ENCODE assay signal across 14 cellular contexts in genomic region chr14:80930095-80930494, GRCh38. TPM values are rescaled to one million over a fixed set of nuclear protein-coding genes. Genes with fewer than 3 reads are reported as not detected.
DNase-seq lines count a peak whose midpoint lies in the region; ATAC-seq and TF ChIP-seq lines count a peak whose summit lies in the region.
"Had no signal": no experiment of that assay in that cellular context is flagged by ENCODE, and none has a peak within 500 bp of the region (broad histone marks: within the 10 kb centered on the region; RNA-seq: fewer than 3 reads in every experiment).

No MANE protein-coding gene starts in this region.

- H3K4me3 Mint-ChIP-seq in CD8-positive, alpha-beta memory T cell, result peak overlapping the region in 6 of 7 donors; percentile 65 to 82 (median 68)
- H3K4me3 Mint-ChIP-seq in progenitor cell of endocrine pancreas (ENCODE audit: low read depth), result no peak overlapping the region
- no peak overlapping the region for H3K4me3 Mint-ChIP-seq in chondrocyte (ENCODE audit: unreplicated experiment)

- H3K4me1 Mint-ChIP-seq in CD8-positive, alpha-beta memory T cell, result peaks cover 42 to 79% (median 72%) of the 10 kb centered on the region in 3 donors
- H3K4me1 Mint-ChIP-seq in progenitor cell of endocrine pancreas (ENCODE audit: low read depth) (peaks cover 4% of the 10 kb centered on the region), chondrocyte (ENCODE audit: low read depth) (peaks cover 9% of the 10 kb centered on the region)

- H3K9me3 ChIP-seq in CD8-positive, alpha-beta memory T cell (ENCODE audit: low read length), result no peaks in the 10 kb centered on the region
- no peaks in the 10 kb centered on the region; the same call in 1 of the 2 replicates for H3K9me3 ChIP-seq in SJCRH30 (replicated peaks)
- H3K9me3 ChIP-seq: adrenal gland, Caco-2 had no signal

- peak overlapping the region; percentile 33 for H3K27ac ChIP-seq in CD8-positive, alpha-beta memory T cell (ENCODE audit: low read depth, low read length)
- H3K27ac ChIP-seq in SJCRH30, result peak overlapping the region; percentile 77
- H3K27ac ChIP-seq: adrenal gland, coronary artery had no signal

- no peaks in the 10 kb centered on the region for H3K27me3 ChIP-seq in CD8-positive, alpha-beta memory T cell (ENCODE audit: insufficient read depth, low read length, poor library complexity, severe bottlenecking)
- H3K27me3 ChIP-seq in SJCRH30, result no peaks in the 10 kb centered on the region
- H3K27me3 ChIP-seq: adrenal gland had no signal

- H3K4me3 ChIP-seq in CD8-positive, alpha-beta memory T cell (ENCODE audit: low read length), result no peak overlapping the region
- no peak overlapping the region for H3K4me3 ChIP-seq in SJCRH30
- H3K4me3 ChIP-seq: adrenal gland, coronary artery, smooth muscle cell had no signal

- H3K4me1 ChIP-seq in CD8-positive, alpha-beta memory T cell (ENCODE audit: insufficient read depth, low read length), result peaks cover 24% of the 10 kb centered on the region
- H3K4me1 ChIP-seq in SJCRH30, result peaks cover 21% of the 10 kb centered on the region
- H3K4me1 ChIP-seq: adrenal gland, Caco-2 had no signal

- TF ChIP-seq CTCF in progenitor cell of endocrine pancreas (IDR thresholded peaks at IDR 0.05; ENCODE audit: unreplicated experiment) (no peak), chondrocyte (IDR thresholded peaks at IDR 0.05) (no peak)

- no peak for DNase-seq in CD8-positive, alpha-beta memory T cell
- DNase-seq in SJCRH30 (no peak), erythroblast (lab: John Stamatoyannopoulos, UW) (peak; percentile 58 to 82), progenitor cell of endocrine pancreas (ENCODE audit: low spot score, unreplicated experiment) (no peak), AG08396 (ENCODE audit: low spot score) (no peak), chondrocyte (ENCODE audit: low spot score) (no peak)
- DNase-seq: activated CD4-positive, alpha-beta T cell treated with anti-CD3 and anti-CD28 coated beads for 48 hours; adrenal gland; Caco-2 had no signal

- no peaks in the 10 kb centered on the region for H3K36me3 ChIP-seq in CD8-positive, alpha-beta memory T cell (ENCODE audit: insufficient read depth, low read length)
- no peaks in the 10 kb centered on the region for H3K36me3 ChIP-seq in SJCRH30
- H3K36me3 ChIP-seq: adrenal gland had no signal

- TF ChIP-seq POLR2A in erythroblast (IDR thresholded peaks at IDR 0.05; ENCODE audit: low read length), result no peak

- no peaks in the 10 kb centered on the region for H3K27me3 Mint-ChIP-seq in CD8-positive, alpha-beta memory T cell
- H3K27me3 Mint-ChIP-seq in progenitor cell of endocrine pancreas (no peaks in the 10 kb centered on the region), chondrocyte (ENCODE audit: low read depth) (no peaks in the 10 kb centered on the region)

- CTCF ChIA-PET in CD8-positive, alpha-beta memory T cell (lab: Charles Lee), result interaction anchor here (0.9 to 2.5 kb wide), 4 partner anchors 11 to 57 kb away, joined by 3 to 12 read pairs (median 5); partner anchors contain the start of genes CEP128 and TSHR

- no peaks in the 10 kb centered on the region for H3K9me3 Mint-ChIP-seq in CD8-positive, alpha-beta memory T cell
- peaks cover 1% of the 10 kb centered on the region for H3K9me3 Mint-ChIP-seq in progenitor cell of endocrine pancreas (ENCODE audit: low read depth)
- peaks cover 19% of the 10 kb centered on the region for H3K9me3 Mint-ChIP-seq in chondrocyte (ENCODE audit: low read depth)

- peak; percentile 42 for ATAC-seq in GM19455 (IDR thresholded peaks at IDR 0.05; ENCODE audit: unreplicated experiment)
- no peak for ATAC-seq in HG02840 (IDR thresholded peaks at IDR 0.05; ENCODE audit: low FRiP score, unreplicated experiment)

- peaks cover 2 to 7% (median 6%) of the 10 kb centered on the region in 3 donors for H3K36me3 Mint-ChIP-seq in CD8-positive, alpha-beta memory T cell
- peaks cover 2% of the 10 kb centered on the region for H3K36me3 Mint-ChIP-seq in progenitor cell of endocrine pancreas (ENCODE audit: insufficient read depth)
- H3K36me3 Mint-ChIP-seq in chondrocyte (ENCODE audit: low read depth), result peaks cover 3% of the 10 kb centered on the region

- POLR2A ChIA-PET in CD8-positive, alpha-beta memory T cell (lab: Charles Lee), result interaction anchor here (0.8 to 3.2 kb wide), 4 partner anchors 11 to 291 kb away, joined by 3 to 17 read pairs (median 12); partner anchors contain the start of genes CEP128 and GTF2A1

- peak overlapping the region; percentile 70 to 98 (median 92) for H3K27ac Mint-ChIP-seq in CD8-positive, alpha-beta memory T cell
- H3K27ac Mint-ChIP-seq in progenitor cell of endocrine pancreas (no peak overlapping the region), chondrocyte (ENCODE audit: unreplicated experiment) (no peak overlapping the region)

RNA-seq across cellular contexts. Expression of gene CEP128, which starts 11.4 kb away (rescaled TPM):
- 10 to 100 TPM; 15.4 to 17.1 TPM for total RNA-seq in CD8-positive, alpha-beta memory T cell
- polyA plus RNA-seq in CD8-positive, alpha-beta memory T cell, result 5.4 TPM
- total RNA-seq in SJCRH30 (2014; rRNA removed; shearing (Covaris generic)), result 14.3 and 19.0 TPM in 2 replicates
- total RNA-seq in progenitor cell of endocrine pancreas, result 15.9 and 16.5 TPM in 2 replicates
- 2.7 to 7.8 TPM (median 3.5 TPM) in 3 replicates for total RNA-seq in chondrocyte

RNA-seq across cellular contexts. Expression of gene TSHR, which starts 25.3 kb away (rescaled TPM):
- total RNA-seq in CD8-positive, alpha-beta memory T cell, result not detected
- polyA plus RNA-seq in CD8-positive, alpha-beta memory T cell, result not detected
- 0.30 TPM in 1 of 2 replicates, not detected in the other for total RNA-seq in SJCRH30 (2014; rRNA removed; shearing (Covaris generic))
- total RNA-seq in progenitor cell of endocrine pancreas, result 0.24 TPM in 1 of 2 replicates, not detected in the other
- 0.51 TPM in 1 of 3 replicates, not detected in the others for total RNA-seq in chondrocyte
- total RNA-seq: Caco-2, fibroblast of lung, smooth muscle cell had no signal
- polyA plus RNA-seq: fibroblast of lung, smooth muscle cell had no signal

Comparison
In these comparisons a context has a peak if more than half of its experiments do, and no peak if none do; other contexts are left out.
1. DNase-seq: peak in erythroblast (2 of 2); none in CD8-positive, alpha-beta memory T cell (0 of 5), SJCRH30 (0 of 2), progenitor cell of endocrine pancreas (single experiment), AG08396 (single experiment) and chondrocyte (single experiment).
2. H3K27ac Mint-ChIP-seq: peak in CD8-positive, alpha-beta memory T cell (8 of 8); none in progenitor cell of endocrine pancreas (single experiment) and chondrocyte (single experiment).
3. H3K4me3 Mint-ChIP-seq: peak in CD8-positive, alpha-beta memory T cell (6 of 7); none in progenitor cell of endocrine pancreas (single experiment) and chondrocyte (single experiment).